1 cellular context compared by ENCODE assay signal in the genomic region with DNA sequence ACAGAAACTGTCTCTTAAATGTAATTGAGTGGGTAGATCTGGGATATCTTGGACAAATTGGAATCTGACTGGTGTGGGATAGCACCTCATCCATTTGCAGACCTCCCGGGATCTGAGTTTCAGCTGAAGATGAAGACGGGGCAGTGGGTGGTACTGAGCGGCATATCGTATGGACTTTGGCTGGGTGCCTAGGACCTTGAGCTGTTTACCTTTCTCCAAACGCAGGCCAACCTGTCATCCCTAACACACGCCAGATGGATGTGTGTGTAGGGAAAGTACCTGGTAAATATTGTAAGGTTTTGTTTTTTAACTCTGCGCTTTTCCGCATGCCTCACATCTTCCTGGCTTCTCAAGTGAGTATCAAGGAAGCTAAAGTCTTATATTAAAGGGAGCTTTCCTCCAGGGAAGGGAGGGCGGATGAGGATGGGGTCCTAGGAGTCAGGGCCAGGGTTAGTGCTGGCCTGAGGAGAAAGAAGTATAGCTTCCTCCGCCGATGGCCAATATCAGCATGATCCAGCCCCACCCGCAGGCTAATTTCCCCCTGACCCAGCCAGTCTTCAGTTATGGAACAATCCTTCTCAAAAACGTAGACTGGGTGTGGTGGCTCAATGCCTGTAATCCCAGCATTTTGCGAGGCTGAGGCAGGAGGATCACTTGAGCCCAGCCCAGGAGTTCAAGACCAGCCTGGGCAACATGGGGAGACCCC.
TF ChIP-seq lines count a peak whose summit lies in the region.

No MANE protein-coding gene starts in this region.

TF ChIP-seq in HepG2, 621 proteins besides CTCF, POLR2A, EP300 and RAD21 (continued from another document and continues in another):
- peak; percentile 38; the same call in 1 of the 2 replicates for TF ChIP-seq TGIF2 (CRISPR knock-in tag; IDR thresholded peaks at IDR 0.05)
- no peak for TF ChIP-seq HIVEP1 (CRISPR knock-in tag; IDR thresholded peaks at IDR 0.05)
- peak; percentile 42; the same call in 1 of the 2 replicates for TF ChIP-seq TFAP4 (IDR thresholded peaks at IDR 0.05; ENCODE audit: borderline replicate concordance, low read depth)
- no peak for TF ChIP-seq DNMT3B (CRISPR knock-in tag; conservative IDR thresholded peaks at IDR 0.05)
- TF ChIP-seq, protein P1, sequence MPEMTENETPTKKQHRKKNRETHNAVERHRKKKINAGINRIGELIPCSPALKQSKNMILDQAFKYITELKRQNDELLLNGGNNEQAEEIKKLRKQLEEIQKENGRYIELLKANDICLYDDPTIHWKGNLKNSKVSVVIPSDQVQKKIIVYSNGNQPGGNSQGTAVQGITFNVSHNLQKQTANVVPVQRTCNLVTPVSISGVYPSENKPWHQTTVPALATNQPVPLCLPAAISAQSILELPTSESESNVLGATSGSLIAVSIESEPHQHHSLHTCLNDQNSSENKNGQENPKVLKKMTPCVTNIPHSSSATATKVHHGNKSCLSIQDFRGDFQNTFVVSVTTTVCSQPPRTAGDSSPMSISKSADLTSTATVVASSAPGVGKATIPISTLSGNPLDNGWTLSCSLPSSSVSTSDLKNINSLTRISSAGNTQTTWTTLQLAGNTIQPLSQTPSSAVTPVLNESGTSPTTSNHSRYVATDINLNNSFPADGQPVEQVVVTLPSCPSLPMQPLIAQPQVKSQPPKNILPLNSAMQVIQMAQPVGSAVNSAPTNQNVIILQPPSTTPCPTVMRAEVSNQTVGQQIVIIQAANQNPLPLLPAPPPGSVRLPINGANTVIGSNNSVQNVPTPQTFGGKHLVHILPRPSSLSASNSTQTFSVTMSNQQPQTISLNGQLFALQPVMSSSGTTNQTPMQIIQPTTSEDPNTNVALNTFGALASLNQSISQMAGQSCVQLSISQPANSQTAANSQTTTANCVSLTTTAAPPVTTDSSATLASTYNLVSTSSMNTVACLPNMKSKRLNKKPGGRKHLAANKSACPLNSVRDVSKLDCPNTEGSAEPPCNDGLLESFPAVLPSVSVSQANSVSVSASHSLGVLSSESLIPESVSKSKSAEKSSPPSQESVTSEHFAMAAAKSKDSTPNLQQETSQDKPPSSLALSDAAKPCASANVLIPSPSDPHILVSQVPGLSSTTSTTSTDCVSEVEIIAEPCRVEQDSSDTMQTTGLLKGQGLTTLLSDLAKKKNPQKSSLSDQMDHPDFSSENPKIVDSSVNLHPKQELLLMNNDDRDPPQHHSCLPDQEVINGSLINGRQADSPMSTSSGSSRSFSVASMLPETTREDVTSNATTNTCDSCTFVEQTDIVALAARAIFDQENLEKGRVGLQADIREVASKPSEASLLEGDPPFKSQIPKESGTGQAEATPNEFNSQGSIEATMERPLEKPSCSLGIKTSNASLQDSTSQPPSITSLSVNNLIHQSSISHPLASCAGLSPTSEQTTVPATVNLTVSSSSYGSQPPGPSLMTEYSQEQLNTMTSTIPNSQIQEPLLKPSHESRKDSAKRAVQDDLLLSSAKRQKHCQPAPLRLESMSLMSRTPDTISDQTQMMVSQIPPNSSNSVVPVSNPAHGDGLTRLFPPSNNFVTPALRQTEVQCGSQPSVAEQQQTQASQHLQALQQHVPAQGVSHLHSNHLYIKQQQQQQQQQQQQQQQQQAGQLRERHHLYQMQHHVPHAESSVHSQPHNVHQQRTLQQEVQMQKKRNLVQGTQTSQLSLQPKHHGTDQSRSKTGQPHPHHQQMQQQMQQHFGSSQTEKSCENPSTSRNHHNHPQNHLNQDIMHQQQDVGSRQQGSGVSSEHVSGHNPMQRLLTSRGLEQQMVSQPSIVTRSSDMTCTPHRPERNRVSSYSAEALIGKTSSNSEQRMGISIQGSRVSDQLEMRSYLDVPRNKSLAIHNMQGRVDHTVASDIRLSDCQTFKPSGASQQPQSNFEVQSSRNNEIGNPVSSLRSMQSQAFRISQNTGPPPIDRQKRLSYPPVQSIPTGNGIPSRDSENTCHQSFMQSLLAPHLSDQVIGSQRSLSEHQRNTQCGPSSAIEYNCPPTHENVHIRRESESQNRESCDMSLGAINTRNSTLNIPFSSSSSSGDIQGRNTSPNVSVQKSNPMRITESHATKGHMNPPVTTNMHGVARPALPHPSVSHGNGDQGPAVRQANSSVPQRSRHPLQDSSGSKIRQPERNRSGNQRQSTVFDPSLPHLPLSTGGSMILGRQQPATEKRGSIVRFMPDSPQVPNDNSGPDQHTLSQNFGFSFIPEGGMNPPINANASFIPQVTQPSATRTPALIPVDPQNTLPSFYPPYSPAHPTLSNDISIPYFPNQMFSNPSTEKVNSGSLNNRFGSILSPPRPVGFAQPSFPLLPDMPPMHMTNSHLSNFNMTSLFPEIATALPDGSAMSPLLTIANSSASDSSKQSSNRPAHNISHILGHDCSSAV (CRISPR knock-in tag; IDR thresholded peaks at IDR 0.05; ENCODE audit: borderline replicate concordance): no peak
- TF ChIP-seq ZNF251 (CRISPR knock-in tag; IDR thresholded peaks at IDR 0.05): no peak
- TF ChIP-seq NFIC (IDR thresholded peaks at IDR 0.05; ENCODE audit: low read length): 0 out of 2 replicates have a peak, but pooled peaks have one; percentile 53
- no peak for TF ChIP-seq ZKSCAN1 (IDR thresholded peaks at IDR 0.05; ENCODE audit: low read length)
- TF ChIP-seq ZNF569 (CRISPR knock-in tag; IDR thresholded peaks at IDR 0.05; ENCODE audit: borderline replicate concordance): no peak
- no peak for TF ChIP-seq ZNF205 (CRISPR knock-in tag; IDR thresholded peaks at IDR 0.05)
- TF ChIP-seq MED8 (CRISPR knock-in tag; IDR thresholded peaks at IDR 0.05; ENCODE audit: insufficient replicate concordance): no peak
- no peak for TF ChIP-seq NRL (CRISPR knock-in tag; IDR thresholded peaks at IDR 0.05; ENCODE audit: borderline replicate concordance)
- TF ChIP-seq ZNF225 (CRISPR knock-in tag; IDR thresholded peaks at IDR 0.05): no peak
- peak; percentile 57 for TF ChIP-seq SALL1 (CRISPR knock-in tag; IDR thresholded peaks at IDR 0.05)
- TF ChIP-seq, protein P2, sequence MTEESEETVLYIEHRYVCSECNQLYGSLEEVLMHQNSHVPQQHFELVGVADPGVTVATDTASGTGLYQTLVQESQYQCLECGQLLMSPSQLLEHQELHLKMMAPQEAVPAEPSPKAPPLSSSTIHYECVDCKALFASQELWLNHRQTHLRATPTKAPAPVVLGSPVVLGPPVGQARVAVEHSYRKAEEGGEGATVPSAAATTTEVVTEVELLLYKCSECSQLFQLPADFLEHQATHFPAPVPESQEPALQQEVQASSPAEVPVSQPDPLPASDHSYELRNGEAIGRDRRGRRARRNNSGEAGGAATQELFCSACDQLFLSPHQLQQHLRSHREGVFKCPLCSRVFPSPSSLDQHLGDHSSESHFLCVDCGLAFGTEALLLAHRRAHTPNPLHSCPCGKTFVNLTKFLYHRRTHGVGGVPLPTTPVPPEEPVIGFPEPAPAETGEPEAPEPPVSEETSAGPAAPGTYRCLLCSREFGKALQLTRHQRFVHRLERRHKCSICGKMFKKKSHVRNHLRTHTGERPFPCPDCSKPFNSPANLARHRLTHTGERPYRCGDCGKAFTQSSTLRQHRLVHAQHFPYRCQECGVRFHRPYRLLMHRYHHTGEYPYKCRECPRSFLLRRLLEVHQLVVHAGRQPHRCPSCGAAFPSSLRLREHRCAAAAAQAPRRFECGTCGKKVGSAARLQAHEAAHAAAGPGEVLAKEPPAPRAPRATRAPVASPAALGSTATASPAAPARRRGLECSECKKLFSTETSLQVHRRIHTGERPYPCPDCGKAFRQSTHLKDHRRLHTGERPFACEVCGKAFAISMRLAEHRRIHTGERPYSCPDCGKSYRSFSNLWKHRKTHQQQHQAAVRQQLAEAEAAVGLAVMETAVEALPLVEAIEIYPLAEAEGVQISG (CRISPR knock-in tag; IDR thresholded peaks at IDR 0.05): peak; percentile 47; the same call in 1 of the 2 replicates
- TF ChIP-seq ZKSCAN8 (CRISPR knock-in tag; IDR thresholded peaks at IDR 0.05; ENCODE audit: borderline replicate concordance): no peak
- TF ChIP-seq NCOR1 (IDR thresholded peaks at IDR 0.05; ENCODE audit: borderline replicate concordance, low read length): no peak
- TF ChIP-seq NR2F2 (IDR thresholded peaks at IDR 0.05; ENCODE audit: borderline replicate concordance, low read depth): peak; percentile 26; the same call in 1 of the 2 replicates
- TF ChIP-seq, protein P3, sequence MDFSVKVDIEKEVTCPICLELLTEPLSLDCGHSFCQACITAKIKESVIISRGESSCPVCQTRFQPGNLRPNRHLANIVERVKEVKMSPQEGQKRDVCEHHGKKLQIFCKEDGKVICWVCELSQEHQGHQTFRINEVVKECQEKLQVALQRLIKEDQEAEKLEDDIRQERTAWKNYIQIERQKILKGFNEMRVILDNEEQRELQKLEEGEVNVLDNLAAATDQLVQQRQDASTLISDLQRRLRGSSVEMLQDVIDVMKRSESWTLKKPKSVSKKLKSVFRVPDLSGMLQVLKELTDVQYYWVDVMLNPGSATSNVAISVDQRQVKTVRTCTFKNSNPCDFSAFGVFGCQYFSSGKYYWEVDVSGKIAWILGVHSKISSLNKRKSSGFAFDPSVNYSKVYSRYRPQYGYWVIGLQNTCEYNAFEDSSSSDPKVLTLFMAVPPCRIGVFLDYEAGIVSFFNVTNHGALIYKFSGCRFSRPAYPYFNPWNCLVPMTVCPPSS (IDR thresholded peaks at IDR 0.05): no peak
- no peak for TF ChIP-seq KDM4B (CRISPR knock-in tag; IDR thresholded peaks at IDR 0.05)
- no peak for TF ChIP-seq NR2C2 (CRISPR knock-in tag; IDR thresholded peaks at IDR 0.05; ENCODE audit: borderline replicate concordance)
- TF ChIP-seq, protein P4, sequence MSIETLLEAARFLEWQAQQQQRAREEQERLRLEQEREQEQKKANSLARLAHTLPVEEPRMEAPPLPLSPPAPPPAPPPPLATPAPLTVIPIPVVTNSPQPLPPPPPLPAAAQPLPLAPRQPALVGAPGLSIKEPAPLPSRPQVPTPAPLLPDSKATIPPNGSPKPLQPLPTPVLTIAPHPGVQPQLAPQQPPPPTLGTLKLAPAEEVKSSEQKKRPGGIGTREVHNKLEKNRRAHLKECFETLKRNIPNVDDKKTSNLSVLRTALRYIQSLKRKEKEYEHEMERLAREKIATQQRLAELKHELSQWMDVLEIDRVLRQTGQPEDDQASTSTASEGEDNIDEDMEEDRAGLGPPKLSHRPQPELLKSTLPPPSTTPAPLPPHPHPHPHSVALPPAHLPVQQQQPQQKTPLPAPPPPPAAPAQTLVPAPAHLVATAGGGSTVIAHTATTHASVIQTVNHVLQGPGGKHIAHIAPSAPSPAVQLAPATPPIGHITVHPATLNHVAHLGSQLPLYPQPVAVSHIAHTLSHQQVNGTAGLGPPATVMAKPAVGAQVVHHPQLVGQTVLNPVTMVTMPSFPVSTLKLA (IDR thresholded peaks at IDR 0.05): no peak; the same call in 1 of the 2 replicates
- no peak for TF ChIP-seq PREB (CRISPR knock-in tag; IDR thresholded peaks at IDR 0.05)
- TF ChIP-seq ZSCAN5A (CRISPR knock-in tag; IDR thresholded peaks at IDR 0.05; ENCODE audit: borderline replicate concordance): no peak
- no peak for TF ChIP-seq SUZ12 (IDR thresholded peaks at IDR 0.05; ENCODE audit: low read depth, low read length)
- peak; percentile 75 for TF ChIP-seq PAXIP1 (CRISPR knock-in tag; conservative IDR thresholded peaks at IDR 0.05)
- TF ChIP-seq GZF1 (CRISPR knock-in tag; IDR thresholded peaks at IDR 0.05): no peak
- TF ChIP-seq, protein P5, sequence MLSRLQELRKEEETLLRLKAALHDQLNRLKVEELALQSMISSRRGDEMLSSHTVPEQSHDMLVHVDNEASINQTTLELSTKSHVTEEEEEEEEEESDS (CRISPR knock-in tag; IDR thresholded peaks at IDR 0.05; ENCODE audit: borderline replicate concordance): no peak
- 0 out of 2 replicates have a peak, but pooled peaks have one; percentile 24 for TF ChIP-seq ZNF614 (CRISPR knock-in tag; IDR thresholded peaks at IDR 0.05; ENCODE audit: borderline replicate concordance)
- no peak for TF ChIP-seq ZMAT3 (CRISPR knock-in tag; conservative IDR thresholded peaks at IDR 0.05)
- no peak for TF ChIP-seq CC2D1A (CRISPR knock-in tag; IDR thresholded peaks at IDR 0.05)
- TF ChIP-seq MEIS2 (CRISPR knock-in tag; IDR thresholded peaks at IDR 0.05): peak; percentile 96
- TF ChIP-seq ZNF550 (CRISPR knock-in tag; IDR thresholded peaks at IDR 0.05; ENCODE audit: borderline replicate concordance): no peak
- TF ChIP-seq GATAD2A (CRISPR knock-in tag; IDR thresholded peaks at IDR 0.05): peak; percentile 74
